ENCODE assay signal across 8 cellular contexts in the genomic region with DNA sequence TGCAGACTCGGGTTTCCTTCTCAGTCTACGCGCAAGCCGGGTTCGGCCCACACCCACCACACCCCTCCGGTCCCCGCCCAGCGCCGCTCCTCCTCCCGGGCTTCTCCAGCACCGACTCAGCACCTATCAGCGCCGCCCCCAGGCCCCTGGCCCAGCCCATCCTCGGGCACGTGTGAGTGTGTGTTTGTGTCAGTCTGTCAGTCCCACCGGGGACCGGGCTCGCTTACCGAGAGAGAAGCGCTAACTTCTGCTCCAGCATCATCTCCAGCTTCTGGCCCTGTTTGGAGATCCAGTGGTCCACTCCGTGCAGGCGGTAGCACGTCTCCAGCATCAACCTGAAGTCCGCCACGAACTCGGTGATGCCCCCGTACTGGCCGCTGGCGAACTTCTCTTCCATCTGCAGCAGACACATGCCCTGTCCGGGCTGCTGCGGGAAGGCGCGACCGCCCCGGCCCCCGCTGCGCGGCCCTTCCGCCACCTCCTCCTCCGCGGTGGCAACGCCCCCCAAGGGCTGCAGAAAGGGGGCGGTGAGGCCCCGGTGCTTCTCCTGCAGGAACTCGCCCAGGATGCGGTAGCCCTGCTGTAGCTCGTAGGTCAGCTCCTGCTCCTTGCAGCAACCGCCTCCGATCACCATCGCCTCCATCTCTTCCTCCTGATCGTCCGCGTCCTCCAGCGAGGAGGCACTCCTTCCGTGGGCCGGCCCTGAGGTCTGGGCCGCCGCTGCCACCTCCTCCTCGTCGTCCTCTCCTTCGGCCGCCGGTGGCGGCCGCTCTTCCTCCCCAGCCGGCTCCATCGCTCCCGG. TPM values are rescaled to one million over a fixed set of nuclear protein-coding genes. Genes with fewer than 3 reads are reported as not detected.
DNase-seq lines count a peak whose midpoint lies in the region; ATAC-seq, FAIRE-seq and TF ChIP-seq lines count a peak whose summit lies in the region.

No MANE protein-coding gene starts in this region.

- peak; percentile 74 for ATAC-seq in HG02884 (IDR thresholded peaks at IDR 0.05; ENCODE audit: unreplicated experiment)
- peak; percentile 85 for ATAC-seq in T-helper 17 cell

- no peak for FAIRE-seq in urothelium cell line (lab: Jason Lieb, UNC)

- no peaks in the 10 kb centered on the region for H3K27me3 ChIP-seq in right atrium auricular region

- peaks cover 3% of the 10 kb centered on the region for H3K36me3 Mint-ChIP-seq in T-helper 17 cell (ENCODE audit: low read depth)

- peaks cover 19% of the 10 kb centered on the region for H3K4me1 Mint-ChIP-seq in T-helper 17 cell

- no peaks in the 10 kb centered on the region for H3K36me3 ChIP-seq in right atrium auricular region

- peak; percentile 80 for DNase-seq in GM13977 (ENCODE audit: low spot score)
- DNase-seq in NCI-H146 treated with DMSO at 0.1 percent for 48 hours (lab: John Stamatoyannopoulos, UW; ENCODE audit: unreplicated experiment): peak; percentile 84
- DNase-seq in T-helper 17 cell: peak; percentile 90 to 92 (median 91)
- DNase-seq in amygdala (lab: John Stamatoyannopoulos, UW): peak in 50 of 56 donors; percentile 2 to 67 (median 42)
- peak; percentile 90 for DNase-seq in right atrium auricular region (ENCODE audit: low spot score)
- peak; percentile 22 for DNase-seq in pulmonary artery endothelial cell (ENCODE audit: low read depth, low spot score)
- peak; percentile 75 for DNase-seq in urothelium cell line (ENCODE audit: low spot score)

- H3K27me3 Mint-ChIP-seq in T-helper 17 cell: no peaks in the 10 kb centered on the region

- H3K4me1 ChIP-seq in right atrium auricular region: peaks cover 0 to 41% of the 10 kb centered on the region in 2 donors

- H3K4me3 Mint-ChIP-seq in T-helper 17 cell: peak overlapping the region; percentile 97

- H3K27ac Mint-ChIP-seq in T-helper 17 cell: peak overlapping the region; percentile 83

- in situ Hi-C loops in GM13977 (cut with MboI; ENCODE audit: low pct_unique_long_range_greater_than_20kb, low sequenced_read_pairs, unreplicated experiment): no loop called here

- no peak for TF ChIP-seq CTCF in GM13977 (IDR thresholded peaks at IDR 0.05; ENCODE audit: extremely low read depth, insufficient read depth, missing control alignments)
- TF ChIP-seq CTCF in right atrium auricular region (IDR thresholded peaks at IDR 0.05): peak in 1 of 2 donors; percentile 32

- peak overlapping the region; percentile 84 to 94 for H3K4me3 ChIP-seq in right atrium auricular region

- H3K27ac ChIP-seq in right atrium auricular region: peak overlapping the region; percentile 98 to 99

- H3K9me3 ChIP-seq in T-helper 17 cell (ENCODE audit: control insufficient read depth, low read length, poor library complexity, severe bottlenecking) (no peaks in the 10 kb centered on the region), right atrium auricular region (no peaks in the 10 kb centered on the region)

RNA-seq across cellular contexts. Expression of gene RANBP6, which starts 8.3 kb away (rescaled TPM):
- total RNA-seq in T-helper 17 cell (10 to 100 TPM; 30.4 to 32.2 TPM), right atrium auricular region (10 to 100 TPM; 17.6 to 22.1 TPM), pulmonary artery endothelial cell (38.1 and 48.9 TPM in 2 replicates)

Comparison
In these comparisons a context has a peak if more than half of its experiments do, and no peak if none do; other contexts are left out.
1. Peak in every context shown above with its lines: DNase-seq, ATAC-seq, H3K4me3 ChIP-seq and H3K27ac ChIP-seq.
2. DNase-seq: peak in every context shown above with its lines; median percentile 91 in T-helper 17 cell; 90 in right atrium auricular region; 84 in NCI-H146 treated with DMSO at 0.1 percent for 48 hours; 80 in GM13977; 75 in urothelium cell line; 42 in amygdala; 22 in pulmonary artery endothelial cell.